Comparison of ENCODE assay signal across 9 cellular contexts in the genomic region with DNA sequence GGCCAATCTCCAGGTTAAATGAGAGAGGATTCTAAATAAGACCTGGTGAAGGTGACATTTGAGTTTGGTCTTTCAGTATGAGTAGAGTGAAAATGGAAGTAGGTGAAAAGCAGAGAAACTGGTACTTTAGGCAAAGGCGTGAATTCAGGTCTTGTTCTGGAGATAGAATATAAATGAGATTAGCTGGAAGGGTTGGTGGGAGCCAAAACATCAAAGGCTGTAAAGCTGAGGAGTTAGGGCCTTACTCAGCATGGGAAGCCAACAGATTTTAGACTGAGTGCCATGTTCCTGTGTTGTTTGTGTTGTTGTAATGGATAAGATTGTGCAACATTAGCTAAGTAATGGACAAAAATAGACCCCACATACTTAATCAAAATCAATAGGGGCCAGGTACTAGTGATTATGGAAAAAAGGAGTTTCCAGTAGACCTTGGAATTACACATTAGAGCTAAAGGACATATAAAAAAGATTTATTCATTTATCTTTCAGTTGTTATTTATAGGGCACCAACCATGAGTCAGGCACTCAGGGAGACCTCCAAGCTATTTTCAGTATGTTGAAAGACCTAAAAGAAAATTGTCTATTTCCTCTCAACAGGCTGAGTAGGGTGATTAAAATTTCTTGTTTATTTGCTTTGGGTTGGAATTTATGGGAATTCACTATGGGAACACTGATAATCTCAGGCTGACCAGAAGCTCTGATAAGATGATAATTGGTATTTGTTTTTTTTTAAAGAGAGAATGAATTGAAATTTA. TPM values are rescaled to one million over a fixed set of nuclear protein-coding genes. Genes with fewer than 3 reads are reported as not detected.
A peak's percentile ranks its signal among the peaks of the same experiment; 100 is the strongest.
DNase-seq lines count a peak whose midpoint lies in the region; ATAC-seq and TF ChIP-seq lines count a peak whose summit lies in the region.
"Had no signal": no experiment of that assay in that cellular context is flagged by ENCODE, and none has a peak within 500 bp of the region (broad histone marks: within the 10 kb centered on the region; RNA-seq: fewer than 3 reads in every experiment).

No MANE protein-coding gene starts in this region.

- TF ChIP-seq CTCF in chondrocyte (IDR thresholded peaks at IDR 0.05), result no peak

- H3K27me3 Mint-ChIP-seq in chondrocyte (ENCODE audit: low read depth), result no peaks in the 10 kb centered on the region

- no peaks in the 10 kb centered on the region for H3K36me3 Mint-ChIP-seq in chondrocyte (ENCODE audit: low read depth)

- DNase-seq in AG08396 (ENCODE audit: low spot score), result peak; percentile 24
- DNase-seq in HT-29 (ENCODE audit: low spot score), result peak; percentile 32
- no peak for DNase-seq in chondrocyte (ENCODE audit: low spot score)
- DNase-seq in GOT3 (lab: John Stamatoyannopoulos, UW), result no peak
- no peak for DNase-seq in stimulated activated naive CD4-positive, alpha-beta T cell treated with Interleukin-2 at 50 U/mL for 16 hours (lab: John Stamatoyannopoulos, UW)
- DNase-seq in cortex of kidney (lab: John Stamatoyannopoulos, UW), result no peak
- no peak for DNase-seq in HuH-7.5 (ENCODE audit: low spot score)
- DNase-seq: NCI-H774 had no signal

- H3K9me3 Mint-ChIP-seq in chondrocyte (ENCODE audit: low read depth), result peaks cover under 1% of the 10 kb centered on the region

- ATAC-seq in GM19351 (IDR thresholded peaks at IDR 0.05; ENCODE audit: unreplicated experiment), result peak; percentile 88

- peak overlapping the region; percentile 43 for H3K27ac Mint-ChIP-seq in chondrocyte (ENCODE audit: unreplicated experiment)

- no peak overlapping the region for H3K4me3 Mint-ChIP-seq in chondrocyte (ENCODE audit: unreplicated experiment)

- H3K4me1 Mint-ChIP-seq in chondrocyte (ENCODE audit: low read depth), result peaks cover 24% of the 10 kb centered on the region

RNA-seq across cellular contexts. Expression of a gene that starts 20.8 kb away (rescaled TPM):
- 4.3 and 7.5 TPM in 2 replicates for total RNA-seq in HT-29 (2014; rRNA removed; shearing (Covaris generic))
- total RNA-seq in chondrocyte, result not detected in 3 replicates

RNA-seq across cellular contexts. Expression of a gene that starts 58.2 kb away (rescaled TPM):
- total RNA-seq in HT-29 (2014; rRNA removed; shearing (Covaris generic)), result 14.8 and 19.2 TPM in 2 replicates
- total RNA-seq in chondrocyte, result 3.3 to 9.6 TPM (median 8.5 TPM) in 3 replicates

Comparison
In these comparisons a context has a peak if more than half of its experiments do, and no peak if none do; other contexts are left out.
1. DNase-seq: peak in AG08396 (single experiment) and HT-29 (single experiment); none in chondrocyte (single experiment), GOT3 (single experiment), stimulated activated naive CD4-positive, alpha-beta T cell treated with Interleukin-2 at 50 U/mL for 16 hours (single experiment), cortex of kidney (single experiment) and HuH-7.5 (single experiment).